ENCODE assay signal across 14 cellular contexts in genomic region chr7:122413339-122413738, GRCh38.
DNase-seq lines count a peak whose midpoint lies in the region; ATAC-seq lines count a peak whose summit lies in the region.
"Had no signal": no experiment of that assay in that cellular context is flagged by ENCODE, and none has a peak within 500 bp of the region (broad histone marks: within the 10 kb centered on the region; RNA-seq: fewer than 3 reads in every experiment).

No MANE protein-coding gene starts in this region.

- peaks cover 30% of the 10 kb centered on the region for H3K4me1 ChIP-seq in neuron (ENCODE audit: insufficient read depth, low read length)
- H3K4me1 ChIP-seq: BE2C, SJSA1 had no signal

- H3K36me3 ChIP-seq in neuron (ENCODE audit: insufficient read depth, low read length) = no peaks in the 10 kb centered on the region
- H3K36me3 ChIP-seq: BE2C, SJSA1 had no signal

- DNase-seq in NCI-H1417 (lab: John Stamatoyannopoulos, UW) (peak; percentile 17 to 89 (median 66)), NCI-H1417 treated with DMSO at 0.1 percent for 48 hours (lab: John Stamatoyannopoulos, UW) (no peak), NCI-H187 (lab: John Stamatoyannopoulos, UW) (peak; percentile 53 to 73), NCI-H345 (lab: John Stamatoyannopoulos, UW) (peak; percentile 43), HuH-7.5 (ENCODE audit: low spot score) (no peak), glomerular visceral epithelial cell (ENCODE audit: extremely low spot score) (no peak)
- DNase-seq: BE2C; CD8-positive, alpha-beta T cell; DMS79; HCEC 1CT; NCI-H526 treated with DMSO at 0.1 percent for 48 hours had no signal

- H3K9me3 ChIP-seq in neuron (ENCODE audit: low read length) = no peaks in the 10 kb centered on the region
- H3K9me3 ChIP-seq: BE2C, SJSA1 had no signal

- H3K27me3 ChIP-seq in neuron (ENCODE audit: insufficient read depth, low read length) = no peaks in the 10 kb centered on the region
- H3K27me3 ChIP-seq: BE2C, SJSA1 had no signal

- peak overlapping the region; percentile 57 for H2AFZ ChIP-seq in neuron (ENCODE audit: low read depth, low read length)

- H3K4me3 ChIP-seq in neuron (ENCODE audit: low read length) = no peak overlapping the region
- H3K4me3 ChIP-seq: SJSA1 had no signal

- ATAC-seq in GM19023 (IDR thresholded peaks at IDR 0.05; ENCODE audit: unreplicated experiment) = no peak
- ATAC-seq: CD8-positive, alpha-beta T cell had no signal

Comparison
In these comparisons a context has a peak if more than half of its experiments do, and no peak if none do; other contexts are left out.
1. DNase-seq: peak in NCI-H1417 (3 of 3), NCI-H187 (2 of 2) and NCI-H345 (single experiment); none in NCI-H1417 treated with DMSO at 0.1 percent for 48 hours (single experiment), HuH-7.5 (single experiment) and glomerular visceral epithelial cell (single experiment).